In genomic region chrX:48540015-48540350, GRCh38 we compare ENCODE assay signal across 8 cellular contexts.
DNase-seq lines count a peak whose midpoint lies in the region; ATAC-seq lines count a peak whose summit lies in the region.

No MANE protein-coding gene starts in this region.

- peaks cover 16% of the 10 kb centered on the region for H3K36me3 ChIP-seq in NT2/D1 (ENCODE audit: insufficient read depth, insufficient read length, low read length)

- DNase-seq in NCI-H345 treated with DMSO at 0.1 percent for 48 hours (lab: John Stamatoyannopoulos, UW; ENCODE audit: unreplicated experiment) (peak; percentile 7), NCI-H345 (lab: John Stamatoyannopoulos, UW) (no peak), NT2/D1 (ENCODE audit: low read depth, low spot score) (no peak), head of caudate nucleus (peak in 35 of 42 donors; percentile 9 to 64 (median 29)), putamen (ENCODE audit: low spot score) (peak; percentile 19), NCI-H1048 (lab: John Stamatoyannopoulos, UW) (no peak)
- DNase-seq in activated naive CD4-positive, alpha-beta T cell treated with Interleukin-2 at 50 U/mL for 16 hours, result peak; percentile 62

- H3K27me3 ChIP-seq in NT2/D1 (ENCODE audit: insufficient read depth, insufficient read length), result no peaks in the 10 kb centered on the region

- intact Hi-C loops in head of caudate nucleus (cut with DNase I), result loop anchor here (5.0 kb wide), 1 partner anchor 257 kb away; no protein-coding TSS in a partner anchor

- peak overlapping the region; percentile 43 for H3K4me3 ChIP-seq in NT2/D1 (ENCODE audit: insufficient read length, low read depth)

- H3K4me1 ChIP-seq in NT2/D1 (ENCODE audit: insufficient read depth, insufficient read length), result peaks cover 2% of the 10 kb centered on the region

- ATAC-seq in HG02763 (IDR thresholded peaks at IDR 0.05; ENCODE audit: unreplicated experiment), result peak; percentile 26

- H3K9me3 ChIP-seq in NT2/D1 (ENCODE audit: insufficient read depth, low read length), result no peaks in the 10 kb centered on the region

- peak overlapping the region; percentile 67 for H3K9ac ChIP-seq in NT2/D1 (ENCODE audit: insufficient read length, low read depth)

Comparison
In these comparisons a context has a peak if more than half of its experiments do, and no peak if none do; other contexts are left out.
1. DNase-seq: peak in NCI-H345 treated with DMSO at 0.1 percent for 48 hours (single experiment), activated naive CD4-positive, alpha-beta T cell treated with Interleukin-2 at 50 U/mL for 16 hours (single experiment), head of caudate nucleus (35 of 42) and putamen (single experiment); none in NCI-H345 (single experiment), NT2/D1 (single experiment) and NCI-H1048 (single experiment).